Comparison of ENCODE assay signal across 16 cellular contexts in genomic region chr16:85649978-85650863, GRCh38. TPM values are rescaled to one million over a fixed set of nuclear protein-coding genes. Genes with fewer than 3 reads are reported as not detected.
DNase-seq lines count a peak whose midpoint lies in the region; ATAC-seq, FAIRE-seq and TF ChIP-seq lines count a peak whose summit lies in the region.
"Had no signal": no experiment of that assay in that cellular context is flagged by ENCODE, and none has a peak within 500 bp of the region (broad histone marks: within the 10 kb centered on the region; RNA-seq: fewer than 3 reads in every experiment).

No MANE protein-coding gene starts in this region.

- H3K4me3 Mint-ChIP-seq in chondrocyte (ENCODE audit: unreplicated experiment) = no peak overlapping the region
- H3K4me3 Mint-ChIP-seq: activated CD8-positive, alpha-beta T cell treated with anti-CD3 and anti-CD28 coated beads for 36 hours; activated T-helper 1 cell treated with anti-CD3 and anti-CD28 coated beads, Interleukin-12 subunit alpha, Interleukin-12 subunit beta, Interleukin-2, Interleukin-4 antibody, amounts not matched to agents 30 ng/mL and 10 ng/mL and 1 ng/mL, durations not matched to agents 14 hours and 24 hours and 36 hours; stimulated activated naive CD8-positive, alpha-beta T cell treated with anti-CD3 and anti-CD28 coated beads, Interleukin-15, Interleukin-2, amounts not matched to agents 100 ng/mL and 50 ng/mL, for 24 hours had no signal

- no peak overlapping the region for H3K27ac Mint-ChIP-seq in chondrocyte (ENCODE audit: unreplicated experiment)
- H3K27ac Mint-ChIP-seq: activated CD8-positive, alpha-beta T cell treated with anti-CD3 and anti-CD28 coated beads for 36 hours; activated T-helper 1 cell treated with anti-CD3 and anti-CD28 coated beads, Interleukin-12 subunit alpha, Interleukin-12 subunit beta, Interleukin-2, Interleukin-4 antibody, amounts not matched to agents 30 ng/mL and 10 ng/mL and 1 ng/mL, durations not matched to agents 14 hours and 24 hours and 36 hours; stimulated activated naive CD8-positive, alpha-beta T cell treated with anti-CD3 and anti-CD28 coated beads, Interleukin-15, Interleukin-2, amounts not matched to agents 100 ng/mL and 50 ng/mL, for 24 hours had no signal

- H3K36me3 Mint-ChIP-seq in chondrocyte (ENCODE audit: low read depth) = no peaks in the 10 kb centered on the region

- peak overlapping the region in 4 of 11 experiments; percentile 14 to 61 (median 34); a peak in 7 of 22 replicates for H3K27ac ChIP-seq in BLaER1 treated with 17β-estradiol and CSF1 and Interleukin-3, amounts not matched to agents 10 nM and 100 nM
- H3K27ac ChIP-seq in kidney (ENCODE audit: low read depth in 2 of 2, low read length in 2 of 2) = no peak overlapping the region
- H3K27ac ChIP-seq: SJSA1 had no signal

- H3K4me3 ChIP-seq in BLaER1 treated with 17β-estradiol and CSF1 and Interleukin-3, amounts not matched to agents 10 nM and 100 nM = peak overlapping the region in 3 of 10 experiments; percentile 26 to 45 (median 27); a peak in 5 of 20 replicates
- H3K4me3 ChIP-seq in H7 (ENCODE audit: insufficient read depth, low read depth, low read length) (no peak overlapping the region), kidney (ENCODE audit: low read length in 2 of 2) (no peak overlapping the region)
- H3K4me3 ChIP-seq: SJSA1, smooth muscle cell had no signal

- H3K27me3 ChIP-seq in BLaER1 treated with 17β-estradiol and CSF1 and Interleukin-3, amounts not matched to agents 10 nM and 100 nM = peaks cover 0 to 66% (median 0%) of the 10 kb centered on the region in 11 experiments; a peak in 8 of 22 replicates
- no peaks in the 10 kb centered on the region for H3K27me3 ChIP-seq in H7 (ENCODE audit: control insufficient read depth, insufficient read depth, low read length)
- H3K27me3 ChIP-seq: SJSA1 had no signal

- no peaks in the 10 kb centered on the region for H3K9me3 Mint-ChIP-seq in chondrocyte (ENCODE audit: low read depth)
- H3K9me3 Mint-ChIP-seq: activated CD8-positive, alpha-beta T cell treated with anti-CD3 and anti-CD28 coated beads for 36 hours; activated T-helper 1 cell treated with anti-CD3 and anti-CD28 coated beads, Interleukin-12 subunit alpha, Interleukin-12 subunit beta, Interleukin-2, Interleukin-4 antibody, amounts not matched to agents 30 ng/mL and 10 ng/mL and 1 ng/mL, durations not matched to agents 14 hours and 24 hours and 36 hours; stimulated activated naive CD8-positive, alpha-beta T cell treated with anti-CD3 and anti-CD28 coated beads, Interleukin-15, Interleukin-2, amounts not matched to agents 100 ng/mL and 50 ng/mL, for 24 hours had no signal

- peak overlapping the region in 8 of 11 experiments; percentile 1 to 65 (median 45); a peak in 11 of 22 replicates for H3K9ac ChIP-seq in BLaER1 treated with 17β-estradiol and CSF1 and Interleukin-3, amounts not matched to agents 10 nM and 100 nM
- no peak overlapping the region for H3K9ac ChIP-seq in kidney (ENCODE audit: low read length in 2 of 2)

- peak overlapping the region; percentile 57 to 99 (median 90) for H3K4me2 ChIP-seq in BLaER1 treated with 17β-estradiol and CSF1 and Interleukin-3, amounts not matched to agents 10 nM and 100 nM
- H3K4me2 ChIP-seq: smooth muscle cell had no signal

- ATAC-seq in HG02623 (IDR thresholded peaks at IDR 0.05; ENCODE audit: unreplicated experiment) (no peak), GM19035 (IDR thresholded peaks at IDR 0.05; ENCODE audit: unreplicated experiment) (no peak)
- ATAC-seq: activated CD8-positive, alpha-beta T cell treated with anti-CD3 and anti-CD28 coated beads for 36 hours had no signal

- FAIRE-seq in kidney (lab: Jason Lieb, UNC) = no peak

- H3K4me1 ChIP-seq in BLaER1 treated with 17β-estradiol and CSF1 and Interleukin-3, amounts not matched to agents 10 nM and 100 nM = peaks cover 59 to 86% (median 81%) of the 10 kb centered on the region in 10 experiments
- peaks cover 3 to 24% of the 10 kb centered on the region in 2 donors for H3K4me1 ChIP-seq in kidney (ENCODE audit: control insufficient read depth in 1 of 2, insufficient read depth in 1 of 2, low read depth in 1 of 2, low read length in 2 of 2)
- H3K4me1 ChIP-seq: SJSA1 had no signal

- peaks cover 19 to 50% (median 25%) of the 10 kb centered on the region in 11 experiments; a peak in 21 of 22 replicates for H3K36me3 ChIP-seq in BLaER1 treated with 17β-estradiol and CSF1 and Interleukin-3, amounts not matched to agents 10 nM and 100 nM
- peaks cover 6% of the 10 kb centered on the region for H3K36me3 ChIP-seq in H7 (replicated peaks; ENCODE audit: control insufficient read depth, insufficient read depth, low read length)
- H3K36me3 ChIP-seq in kidney (ENCODE audit: control insufficient read depth in 1 of 2, insufficient read depth in 2 of 2, low read length in 2 of 2) = peaks cover 6 to 10% of the 10 kb centered on the region in 2 donors

- no peaks in the 10 kb centered on the region for H3K27me3 Mint-ChIP-seq in chondrocyte (ENCODE audit: low read depth)
- H3K27me3 Mint-ChIP-seq: activated CD8-positive, alpha-beta T cell treated with anti-CD3 and anti-CD28 coated beads for 36 hours; stimulated activated naive CD8-positive, alpha-beta T cell treated with anti-CD3 and anti-CD28 coated beads, Interleukin-15, Interleukin-2, amounts not matched to agents 100 ng/mL and 50 ng/mL, for 24 hours had no signal

- intact Hi-C loops in kidney (cut with DNase I) = no loop called here

- H3K4me1 Mint-ChIP-seq in chondrocyte (ENCODE audit: low read depth) = peaks cover 11% of the 10 kb centered on the region

- H4K20me1 ChIP-seq in BLaER1 treated with 17β-estradiol and CSF1 and Interleukin-3, amounts not matched to agents 10 nM and 100 nM = peaks cover 89 to 98% (median 95%) of the 10 kb centered on the region in 11 experiments

- no peak for TF ChIP-seq CTCF in kidney (IDR thresholded peaks at IDR 0.05; ENCODE audit: borderline replicate concordance, extremely low read depth, insufficient read depth)
- no peak for TF ChIP-seq CTCF in chondrocyte (IDR thresholded peaks at IDR 0.05)

- H3K9me3 ChIP-seq in BLaER1 treated with 17β-estradiol and CSF1 and Interleukin-3, amounts not matched to agents 10 nM and 100 nM (replicated peaks in 1 of 11) = no peaks in the 10 kb centered on the region
- H3K9me3 ChIP-seq in kidney (ENCODE audit: control insufficient read depth in 1 of 2, low read length in 2 of 2) = no peaks in the 10 kb centered on the region
- H3K9me3 ChIP-seq: SJSA1 had no signal

- DNase-seq in H7 (peak; percentile 80), NCI-H82 treated with DMSO at 0.1 percent for 48 hours (lab: John Stamatoyannopoulos, UW; ENCODE audit: unreplicated experiment) (peak; percentile 91), kidney (peak; percentile 78), chondrocyte (ENCODE audit: low spot score) (no peak)
- DNase-seq in stimulated activated CD4-positive, alpha-beta T cell treated with anti-CD3 and anti-CD28 coated beads, Interleukin-1b, Interleukin-23, amount 100 ng/mL, for 48 hours = no peak
- DNase-seq: activated CD8-positive, alpha-beta T cell treated with anti-CD3 and anti-CD28 coated beads for 36 hours; erythroblast; GOT3; KBM-7 had no signal

RNA-seq across cellular contexts. Expression of gene GSE1, which starts 37.1 kb away (rescaled TPM):
- total RNA-seq in H7 (2014; rRNA removed; shearing (Covaris generic)) = 52.5 and 73.6 TPM in 2 replicates
- total RNA-seq in kidney (92.8 TPM), chondrocyte (22.6 to 37.1 TPM (median 24.0 TPM) in 3 replicates)
- polyA plus RNA-seq in kidney (ENCODE audit: insufficient read depth, low read depth, low replicate concordance) = 9.5 TPM

RNA-seq across cellular contexts. Expression of gene GINS2, which starts 38.5 kb away (rescaled TPM):
- 25.6 and 25.9 TPM in 2 replicates for total RNA-seq in H7 (2014; rRNA removed; shearing (Covaris generic))
- total RNA-seq in kidney (0.88 TPM), chondrocyte (3.1 to 10.9 TPM (median 3.8 TPM) in 3 replicates)
- 0.97 TPM for polyA plus RNA-seq in kidney (ENCODE audit: insufficient read depth, low read depth, low replicate concordance)

Comparison
In these comparisons a context has a peak if more than half of its experiments do, and no peak if none do; other contexts are left out.
1. H3K9ac ChIP-seq: peak in BLaER1 treated with 17β-estradiol and CSF1 and Interleukin-3, amounts not matched to agents 10 nM and 100 nM (8 of 11); none in kidney (0 of 2).
2. DNase-seq: peak in H7 (single experiment), NCI-H82 treated with DMSO at 0.1 percent for 48 hours (single experiment) and kidney (single experiment); none in stimulated activated CD4-positive, alpha-beta T cell treated with anti-CD3 and anti-CD28 coated beads, Interleukin-1b, Interleukin-23, amount 100 ng/mL, for 48 hours (single experiment) and chondrocyte (single experiment).